ENCODE assay signal across 1 cellular context in the genomic region with DNA sequence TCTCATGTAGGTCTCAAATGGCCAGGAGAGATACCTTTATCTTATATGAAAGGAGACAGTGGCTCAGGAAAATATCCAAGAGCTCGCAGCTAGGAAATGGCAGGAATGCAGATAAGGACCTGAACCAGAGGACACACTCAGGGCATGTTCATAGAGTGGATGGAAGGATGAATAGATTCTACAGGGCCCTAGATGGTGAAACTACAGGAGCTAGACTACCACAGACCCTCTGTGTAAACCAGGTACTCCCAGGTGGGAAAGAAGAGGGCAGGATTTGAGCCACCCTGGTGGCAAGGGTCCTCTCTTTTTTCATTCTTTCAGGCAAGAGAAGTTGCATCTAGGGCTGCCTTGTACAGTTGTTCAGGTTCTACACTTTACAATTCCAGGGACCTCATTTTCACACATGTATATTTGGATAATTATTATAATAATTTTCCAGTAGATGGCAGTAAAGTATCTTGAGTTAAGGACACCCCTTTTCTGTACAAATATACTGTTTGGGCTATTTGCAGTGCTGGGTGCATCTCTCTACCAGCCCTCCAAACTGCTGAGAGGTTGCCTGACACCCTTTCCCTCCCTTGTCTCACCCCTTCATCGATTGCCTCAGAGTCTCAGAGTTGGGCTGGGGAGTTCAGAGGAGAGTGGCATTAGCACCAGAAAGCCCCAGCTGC.
TF ChIP-seq lines count a peak whose summit lies in the region.

No MANE protein-coding gene starts in this region.

TF ChIP-seq in HepG2, 621 proteins besides CTCF, POLR2A, EP300 and RAD21:
- peak; percentile 38 for TF ChIP-seq STAG1 (CRISPR knock-in tag; IDR thresholded peaks at IDR 0.05)
- TF ChIP-seq, protein P1, sequence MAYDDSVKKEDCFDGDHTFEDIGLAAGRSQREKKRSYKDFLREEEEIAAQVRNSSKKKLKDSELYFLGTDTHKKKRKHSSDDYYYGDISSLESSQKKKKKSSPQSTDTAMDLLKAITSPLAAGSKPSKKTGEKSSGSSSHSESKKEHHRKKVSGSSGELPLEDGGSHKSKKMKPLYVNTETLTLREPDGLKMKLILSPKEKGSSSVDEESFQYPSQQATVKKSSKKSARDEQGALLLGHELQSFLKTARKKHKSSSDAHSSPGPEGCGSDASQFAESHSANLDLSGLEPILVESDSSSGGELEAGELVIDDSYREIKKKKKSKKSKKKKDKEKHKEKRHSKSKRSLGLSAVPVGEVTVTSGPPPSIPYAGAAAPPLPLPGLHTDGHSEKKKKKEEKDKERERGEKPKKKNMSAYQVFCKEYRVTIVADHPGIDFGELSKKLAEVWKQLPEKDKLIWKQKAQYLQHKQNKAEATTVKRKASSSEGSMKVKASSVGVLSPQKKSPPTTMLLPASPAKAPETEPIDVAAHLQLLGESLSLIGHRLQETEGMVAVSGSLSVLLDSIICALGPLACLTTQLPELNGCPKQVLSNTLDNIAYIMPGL (CRISPR knock-in tag; IDR thresholded peaks at IDR 0.05; ENCODE audit: borderline replicate concordance in 1 of 2, low read depth in 1 of 2) = no peak
TF ChIP-seq in HepG2: peak in this region for 1.
